Comparison of ENCODE assay signal across 10 cellular contexts in the genomic region with DNA sequence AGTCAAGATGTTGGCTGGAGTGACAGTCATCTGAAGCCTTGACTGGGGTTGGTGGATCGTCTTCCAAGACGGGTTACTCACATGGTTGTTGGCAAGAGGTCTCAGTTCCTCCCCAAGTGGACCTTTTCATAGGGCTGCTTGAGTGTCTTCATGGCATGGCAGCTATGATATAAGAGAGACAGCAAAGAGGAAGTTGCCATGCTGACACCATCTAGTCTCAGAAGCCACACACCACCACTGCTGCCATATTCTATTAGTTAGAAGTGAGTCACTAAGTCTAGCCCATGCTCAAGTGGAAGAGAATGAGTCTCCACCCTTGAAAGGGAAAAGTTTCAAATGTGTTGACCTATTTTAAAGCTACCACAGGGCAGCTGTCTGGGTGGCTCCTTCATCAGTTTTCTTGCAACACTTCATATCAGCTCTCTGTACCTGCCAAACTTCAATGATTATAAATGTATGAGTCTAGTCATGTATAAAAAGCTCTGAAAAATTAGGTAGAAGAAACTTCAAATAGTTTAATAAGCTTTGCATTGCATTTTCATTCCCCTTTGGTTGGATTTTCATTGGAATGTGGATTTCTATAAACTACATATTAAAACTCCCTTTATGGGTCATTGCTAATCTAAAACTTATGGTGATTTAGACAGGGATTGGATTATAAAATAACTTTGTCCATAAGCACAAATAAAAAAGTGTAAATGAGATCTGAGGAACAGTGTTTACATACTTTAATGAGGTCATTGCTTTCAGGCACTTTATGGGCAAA.
A peak's percentile ranks its signal among the peaks of the same experiment; 100 is the strongest.
DNase-seq lines count a peak whose midpoint lies in the region; ATAC-seq, FAIRE-seq and TF ChIP-seq lines count a peak whose summit lies in the region.
"Had no signal": no experiment of that assay in that cellular context is flagged by ENCODE, and none has a peak within 500 bp of the region (broad histone marks: within the 10 kb centered on the region; RNA-seq: fewer than 3 reads in every experiment).

No MANE protein-coding gene starts in this region.

- no peak overlapping the region for H3K4me3 Mint-ChIP-seq in activated naive CD8-positive, alpha-beta T cell treated with anti-CD3 and anti-CD28 coated beads, Interleukin-2, amount 50 U/mL, for 24 hours
- peak overlapping the region; percentile 66 for H3K4me3 Mint-ChIP-seq in natural killer cell treated with Interleukin-12 subunit alpha and Interleukin-12 subunit beta and Interleukin-15 and Interleukin-18, amount 100 ng/mL, for 72 hours
- no peak overlapping the region for H3K4me3 Mint-ChIP-seq in activated CD4-positive, alpha-beta T cell treated with anti-CD3 and anti-CD28 coated beads, Interleukin-2, amount 10 ng/mL, durations not matched to agents 7 days and 5 days

- peak; percentile 97 for ATAC-seq in activated naive CD8-positive, alpha-beta T cell treated with anti-CD3 and anti-CD28 coated beads, Interleukin-2, amount 50 U/mL, for 24 hours
- ATAC-seq in natural killer cell treated with Interleukin-12 subunit alpha and Interleukin-12 subunit beta and Interleukin-15 and Interleukin-18, amount 100 ng/mL, for 72 hours, result peak; percentile 92 to 97
- no peak for ATAC-seq in HG02623 (IDR thresholded peaks at IDR 0.05; ENCODE audit: unreplicated experiment)

- no peaks in the 10 kb centered on the region for H3K27me3 Mint-ChIP-seq in activated naive CD8-positive, alpha-beta T cell treated with anti-CD3 and anti-CD28 coated beads, Interleukin-2, amount 50 U/mL, for 24 hours
- peaks cover 0 to 16% of the 10 kb centered on the region in 2 donors for H3K27me3 Mint-ChIP-seq in natural killer cell treated with Interleukin-12 subunit alpha and Interleukin-12 subunit beta and Interleukin-15 and Interleukin-18, amount 100 ng/mL, for 72 hours
- no peaks in the 10 kb centered on the region for H3K27me3 Mint-ChIP-seq in activated CD4-positive, alpha-beta T cell treated with anti-CD3 and anti-CD28 coated beads, Interleukin-2, amount 10 ng/mL, durations not matched to agents 7 days and 5 days

- H3K36me3 Mint-ChIP-seq in activated naive CD8-positive, alpha-beta T cell treated with anti-CD3 and anti-CD28 coated beads, Interleukin-2, amount 50 U/mL, for 24 hours (ENCODE audit: low read depth), result peaks cover 2% of the 10 kb centered on the region
- H3K36me3 Mint-ChIP-seq in natural killer cell treated with Interleukin-12 subunit alpha and Interleukin-12 subunit beta and Interleukin-15 and Interleukin-18, amount 100 ng/mL, for 72 hours, result peaks cover 5% of the 10 kb centered on the region
- H3K36me3 Mint-ChIP-seq in activated CD4-positive, alpha-beta T cell treated with anti-CD3 and anti-CD28 coated beads, Interleukin-2, amount 10 ng/mL, durations not matched to agents 7 days and 5 days (ENCODE audit: low read depth), result no peaks in the 10 kb centered on the region

- CTCF ChIA-PET in activated CD4-positive, alpha-beta T cell treated with anti-CD3 and anti-CD28 coated beads, Interleukin-2, amount 10 ng/mL, durations not matched to agents 7 days and 5 days (lab: Charles Lee), result no interaction called here

- H3K4me1 Mint-ChIP-seq in activated naive CD8-positive, alpha-beta T cell treated with anti-CD3 and anti-CD28 coated beads, Interleukin-2, amount 50 U/mL, for 24 hours, result peaks cover 10% of the 10 kb centered on the region
- H3K4me1 Mint-ChIP-seq in natural killer cell treated with Interleukin-12 subunit alpha and Interleukin-12 subunit beta and Interleukin-15 and Interleukin-18, amount 100 ng/mL, for 72 hours (ENCODE audit: low read depth in 2 of 2), result peaks cover 23 to 38% of the 10 kb centered on the region in 2 donors
- peaks cover 1% of the 10 kb centered on the region for H3K4me1 Mint-ChIP-seq in activated CD4-positive, alpha-beta T cell treated with anti-CD3 and anti-CD28 coated beads, Interleukin-2, amount 10 ng/mL, durations not matched to agents 7 days and 5 days

- no peak for TF ChIP-seq POLR2A in GM12892 (IDR thresholded peaks at IDR 0.05; ENCODE audit: low read depth, low read length)

- DNase-seq in GM12892 (ENCODE audit: insufficient read length), result no peak
- peak; percentile 31 to 34 for DNase-seq in Kasumi-1 (lab: John Stamatoyannopoulos, UW)
- DNase-seq in activated naive CD8-positive, alpha-beta T cell treated with anti-CD3 and anti-CD28 coated beads, Interleukin-2, amount 50 U/mL, for 24 hours, result no peak
- DNase-seq in natural killer cell treated with Interleukin-12 subunit alpha and Interleukin-12 subunit beta and Interleukin-15 and Interleukin-18, amount 100 ng/mL, for 72 hours (ENCODE audit: low spot score), result no peak
- DNase-seq in activated CD4-positive, alpha-beta T cell treated with anti-CD3 and anti-CD28 coated beads, Interleukin-2, amount 10 ng/mL, durations not matched to agents 7 days and 5 days, result no peak
- no peak for DNase-seq in DMS153 treated with DMSO at 0.1 percent for 48 hours (lab: John Stamatoyannopoulos, UW; ENCODE audit: unreplicated experiment)
- no peak for DNase-seq in NCI-H1105 (lab: John Stamatoyannopoulos, UW)
- DNase-seq: SHP77 treated with DMSO at 0.1 percent for 48 hours; stimulated activated CD4-positive, alpha-beta T cell treated with anti-CD3 and anti-CD28 coated beads, Interleukin-2, amount 100 ng/mL, for 48 hours had no signal

- H3K27ac Mint-ChIP-seq in activated naive CD8-positive, alpha-beta T cell treated with anti-CD3 and anti-CD28 coated beads, Interleukin-2, amount 50 U/mL, for 24 hours, result no peak overlapping the region
- H3K27ac Mint-ChIP-seq in natural killer cell treated with Interleukin-12 subunit alpha and Interleukin-12 subunit beta and Interleukin-15 and Interleukin-18, amount 100 ng/mL, for 72 hours, result peak overlapping the region; percentile 83 to 91
- H3K27ac Mint-ChIP-seq in activated CD4-positive, alpha-beta T cell treated with anti-CD3 and anti-CD28 coated beads, Interleukin-2, amount 10 ng/mL, durations not matched to agents 7 days and 5 days, result no peak overlapping the region

- peaks cover 9% of the 10 kb centered on the region for H3K9me3 Mint-ChIP-seq in activated naive CD8-positive, alpha-beta T cell treated with anti-CD3 and anti-CD28 coated beads, Interleukin-2, amount 50 U/mL, for 24 hours
- H3K9me3 Mint-ChIP-seq in natural killer cell treated with Interleukin-12 subunit alpha and Interleukin-12 subunit beta and Interleukin-15 and Interleukin-18, amount 100 ng/mL, for 72 hours, result peaks cover 18% of the 10 kb centered on the region
- H3K9me3 Mint-ChIP-seq in activated CD4-positive, alpha-beta T cell treated with anti-CD3 and anti-CD28 coated beads, Interleukin-2, amount 10 ng/mL, durations not matched to agents 7 days and 5 days, result peaks cover 2% of the 10 kb centered on the region

- peak; percentile 72 for FAIRE-seq in GM12892 (lab: Jason Lieb, UNC)

- POLR2A ChIA-PET in activated CD4-positive, alpha-beta T cell treated with anti-CD3 and anti-CD28 coated beads, Interleukin-2, amount 10 ng/mL, durations not matched to agents 7 days and 5 days (lab: Charles Lee), result interaction anchor here (0.6 kb wide), 1 partner anchor 1061 kb away, joined by 3 read pairs; no protein-coding TSS in a partner anchor

Comparison
In these comparisons a context has a peak if more than half of its experiments do, and no peak if none do; other contexts are left out.
1. DNase-seq: peak in Kasumi-1 (2 of 2); none in GM12892 (single experiment), activated naive CD8-positive, alpha-beta T cell treated with anti-CD3 and anti-CD28 coated beads, Interleukin-2, amount 50 U/mL, for 24 hours (single experiment), natural killer cell treated with Interleukin-12 subunit alpha and Interleukin-12 subunit beta and Interleukin-15 and Interleukin-18, amount 100 ng/mL, for 72 hours (single experiment), activated CD4-positive, alpha-beta T cell treated with anti-CD3 and anti-CD28 coated beads, Interleukin-2, amount 10 ng/mL, durations not matched to agents 7 days and 5 days (single experiment), DMS153 treated with DMSO at 0.1 percent for 48 hours (single experiment) and NCI-H1105 (single experiment).
2. H3K27ac Mint-ChIP-seq: peak in natural killer cell treated with Interleukin-12 subunit alpha and Interleukin-12 subunit beta and Interleukin-15 and Interleukin-18, amount 100 ng/mL, for 72 hours (2 of 2); none in activated naive CD8-positive, alpha-beta T cell treated with anti-CD3 and anti-CD28 coated beads, Interleukin-2, amount 50 U/mL, for 24 hours (single experiment) and activated CD4-positive, alpha-beta T cell treated with anti-CD3 and anti-CD28 coated beads, Interleukin-2, amount 10 ng/mL, durations not matched to agents 7 days and 5 days (single experiment).